ENCODE assay signal across 9 cellular contexts in genomic region chr19:8831832-8832131, GRCh38. TPM values are rescaled to one million over a fixed set of nuclear protein-coding genes. Genes with fewer than 3 reads are reported as not detected.
A peak's percentile ranks its signal among the peaks of the same experiment; 100 is the strongest.
DNase-seq lines count a peak whose midpoint lies in the region; ATAC-seq lines count a peak whose summit lies in the region.
"Had no signal": no experiment of that assay in that cellular context is flagged by ENCODE, and none has a peak within 500 bp of the region (broad histone marks: within the 10 kb centered on the region; RNA-seq: fewer than 3 reads in every experiment).

No MANE protein-coding gene starts in this region.

- peaks cover 1% of the 10 kb centered on the region for H3K9me3 ChIP-seq in iPS-18a (ENCODE audit: control insufficient read depth, low read depth, low read length)
- no peaks in the 10 kb centered on the region for H3K9me3 ChIP-seq in subcutaneous abdominal adipose tissue (ENCODE audit: control insufficient read depth in 5 of 5, low read length in 5 of 5)

- H3K36me3 ChIP-seq in iPS-18a (ENCODE audit: control insufficient read depth, low read depth, low read length) (no peaks in the 10 kb centered on the region), subcutaneous abdominal adipose tissue (ENCODE audit: control insufficient read depth in 5 of 5, insufficient read depth in 5 of 5, low read length in 5 of 5) (peaks cover 5 to 27% (median 9%) of the 10 kb centered on the region in 5 donors)

- intact Hi-C loops in activated T-helper 1 cell treated with anti-CD3 and anti-CD28 coated beads, Interleukin-12 subunit alpha, Interleukin-12 subunit beta, Interleukin-2, Interleukin-4 antibody, amounts not matched to agents 30 ng/mL and 10 ng/mL and 1 ng/mL, durations not matched to agents 14 hours and 24 hours and 36 hours (cut with micrococcal nuclease) = loop anchor here (1.0 to 5.0 kb wide), 9 partner anchors 129 to 960 kb away; partner anchors contain the start of genes MARCHF2, RAB11B, ZNF317 and ZNF699

- CTCF ChIA-PET in activated CD4-positive, alpha-beta T cell treated with anti-CD3 and anti-CD28 coated beads, Interleukin-2, amount 10 ng/mL, durations not matched to agents 7 days and 5 days (lab: Charles Lee) = interaction anchor here (0.5 to 1.2 kb wide), 3 partner anchors 9 to 538 kb away, joined by 3 to 7 read pairs (median 5); no protein-coding TSS in a partner anchor

- H3K4me1 Mint-ChIP-seq in activated CD4-positive, alpha-beta T cell treated with anti-CD3 and anti-CD28 coated beads, Interleukin-2, amount 10 ng/mL, durations not matched to agents 7 days and 5 days = peaks cover 30% of the 10 kb centered on the region
- peaks cover 20% of the 10 kb centered on the region for H3K4me1 Mint-ChIP-seq in activated T-helper 1 cell treated with anti-CD3 and anti-CD28 coated beads, Interleukin-12 subunit alpha, Interleukin-12 subunit beta, Interleukin-2, Interleukin-4 antibody, amounts not matched to agents 30 ng/mL and 10 ng/mL and 1 ng/mL, durations not matched to agents 14 hours and 24 hours and 36 hours (ENCODE audit: low read depth)

- H3K4me3 ChIP-seq in iPS-18a (ENCODE audit: low read length) (peak overlapping the region; percentile 78), subcutaneous abdominal adipose tissue (ENCODE audit: low read depth in 1 of 5, low read length in 5 of 5) (peak overlapping the region; percentile 83 to 93 (median 87))

- H3K4me1 ChIP-seq in iPS-18a (ENCODE audit: control insufficient read depth, low read depth, low read length) (no peaks in the 10 kb centered on the region), subcutaneous abdominal adipose tissue (ENCODE audit: control insufficient read depth in 5 of 5, insufficient read depth in 5 of 5, low read length in 5 of 5) (peaks cover 3 to 14% (median 12%) of the 10 kb centered on the region in 5 donors)

- H3K27me3 ChIP-seq in iPS-18a (ENCODE audit: control insufficient read depth, insufficient read depth, low read length) = no peaks in the 10 kb centered on the region
- no peaks in the 10 kb centered on the region for H3K27me3 ChIP-seq in subcutaneous abdominal adipose tissue (ENCODE audit: control insufficient read depth in 5 of 5, insufficient read depth in 4 of 5, low read length in 5 of 5)

- peak overlapping the region; percentile 68 for H3K9ac ChIP-seq in iPS-18a (ENCODE audit: low read length)
- peak overlapping the region; percentile 81 to 95 (median 92) for H3K9ac ChIP-seq in subcutaneous abdominal adipose tissue (ENCODE audit: low read length in 5 of 5)

- H3K4me3 Mint-ChIP-seq in activated CD4-positive, alpha-beta T cell treated with anti-CD3 and anti-CD28 coated beads, Interleukin-2, amount 10 ng/mL, durations not matched to agents 7 days and 5 days = peak overlapping the region; percentile 85
- H3K4me3 Mint-ChIP-seq in activated T-helper 1 cell treated with anti-CD3 and anti-CD28 coated beads, Interleukin-12 subunit alpha, Interleukin-12 subunit beta, Interleukin-2, Interleukin-4 antibody, amounts not matched to agents 30 ng/mL and 10 ng/mL and 1 ng/mL, durations not matched to agents 14 hours and 24 hours and 36 hours = peak overlapping the region; percentile 84

- H3K27me3 Mint-ChIP-seq in activated CD4-positive, alpha-beta T cell treated with anti-CD3 and anti-CD28 coated beads, Interleukin-2, amount 10 ng/mL, durations not matched to agents 7 days and 5 days = peaks cover 10% of the 10 kb centered on the region
- H3K27me3 Mint-ChIP-seq in activated T-helper 1 cell treated with anti-CD3 and anti-CD28 coated beads, Interleukin-12 subunit alpha, Interleukin-12 subunit beta, Interleukin-2, Interleukin-4 antibody, amounts not matched to agents 30 ng/mL and 10 ng/mL and 1 ng/mL, durations not matched to agents 14 hours and 24 hours and 36 hours (ENCODE audit: insufficient read depth) = no peaks in the 10 kb centered on the region

- peak; percentile 20 for ATAC-seq in HG03095 (IDR thresholded peaks at IDR 0.05; ENCODE audit: unreplicated experiment)

- peaks cover 9% of the 10 kb centered on the region for H3K9me3 Mint-ChIP-seq in activated CD4-positive, alpha-beta T cell treated with anti-CD3 and anti-CD28 coated beads, Interleukin-2, amount 10 ng/mL, durations not matched to agents 7 days and 5 days
- H3K9me3 Mint-ChIP-seq in activated T-helper 1 cell treated with anti-CD3 and anti-CD28 coated beads, Interleukin-12 subunit alpha, Interleukin-12 subunit beta, Interleukin-2, Interleukin-4 antibody, amounts not matched to agents 30 ng/mL and 10 ng/mL and 1 ng/mL, durations not matched to agents 14 hours and 24 hours and 36 hours = peaks cover 5% of the 10 kb centered on the region

- no peak overlapping the region for H3K27ac ChIP-seq in iPS-18a (ENCODE audit: low read length)
- peak overlapping the region; percentile 81 for H3K27ac ChIP-seq in subcutaneous abdominal adipose tissue (ENCODE audit: low read depth, low read length)

- peak overlapping the region; percentile 96 for H3K27ac Mint-ChIP-seq in activated CD4-positive, alpha-beta T cell treated with anti-CD3 and anti-CD28 coated beads, Interleukin-2, amount 10 ng/mL, durations not matched to agents 7 days and 5 days
- peak overlapping the region; percentile 83 for H3K27ac Mint-ChIP-seq in activated T-helper 1 cell treated with anti-CD3 and anti-CD28 coated beads, Interleukin-12 subunit alpha, Interleukin-12 subunit beta, Interleukin-2, Interleukin-4 antibody, amounts not matched to agents 30 ng/mL and 10 ng/mL and 1 ng/mL, durations not matched to agents 14 hours and 24 hours and 36 hours

- POLR2A ChIA-PET in activated CD4-positive, alpha-beta T cell treated with anti-CD3 and anti-CD28 coated beads, Interleukin-2, amount 10 ng/mL, durations not matched to agents 7 days and 5 days (lab: Charles Lee) = no interaction called here

- no peak for DNase-seq in activated CD4-positive, alpha-beta T cell treated with anti-CD3 and anti-CD28 coated beads, Interleukin-2, amount 10 ng/mL, durations not matched to agents 7 days and 5 days
- DNase-seq in activated CD4-positive, alpha-beta T cell treated with anti-CD3 and anti-CD28 coated beads, Interleukin-2, amount 50 U/mL, for 4 hours = no peak
- DNase-seq in activated T-helper 1 cell treated with anti-CD3 and anti-CD28 coated beads, Interleukin-12 subunit alpha, Interleukin-12 subunit beta, Interleukin-2, Interleukin-4 antibody, amounts not matched to agents 30 ng/mL and 10 ng/mL and 1 ng/mL, durations not matched to agents 14 hours and 24 hours and 36 hours (ENCODE audit: low spot score) = no peak
- DNase-seq in stimulated activated CD4-positive, alpha-beta T cell treated with anti-CD3 and anti-CD28 coated beads, Interleukin-2, amount 100 ng/mL, for 48 hours = no peak
- DNase-seq in glomerular visceral epithelial cell (ENCODE audit: extremely low spot score) = no peak

- H3K36me3 Mint-ChIP-seq in activated CD4-positive, alpha-beta T cell treated with anti-CD3 and anti-CD28 coated beads, Interleukin-2, amount 10 ng/mL, durations not matched to agents 7 days and 5 days (ENCODE audit: low read depth) = peaks cover 17% of the 10 kb centered on the region
- H3K36me3 Mint-ChIP-seq in activated T-helper 1 cell treated with anti-CD3 and anti-CD28 coated beads, Interleukin-12 subunit alpha, Interleukin-12 subunit beta, Interleukin-2, Interleukin-4 antibody, amounts not matched to agents 30 ng/mL and 10 ng/mL and 1 ng/mL, durations not matched to agents 14 hours and 24 hours and 36 hours (ENCODE audit: low read depth) = peaks cover 11% of the 10 kb centered on the region

RNA-seq across cellular contexts. Expression of gene ZNF558, which starts 0.3 kb away (rescaled TPM):
- 10 to 100 TPM; 19.5 to 21.2 TPM for total RNA-seq in activated CD4-positive, alpha-beta T cell treated with anti-CD3 and anti-CD28 coated beads, Interleukin-2, amount 10 ng/mL, durations not matched to agents 7 days and 5 days
- total RNA-seq in activated T-helper 1 cell treated with anti-CD3 and anti-CD28 coated beads, Interleukin-12 subunit alpha, Interleukin-12 subunit beta, Interleukin-2, Interleukin-4 antibody, amounts not matched to agents 30 ng/mL and 10 ng/mL and 1 ng/mL, durations not matched to agents 14 hours and 24 hours and 36 hours = 18.7 and 23.2 TPM in 2 replicates

RNA-seq across cellular contexts. Expression of gene MBD3L1, which starts 0.4 kb away (rescaled TPM):
- total RNA-seq in activated CD4-positive, alpha-beta T cell treated with anti-CD3 and anti-CD28 coated beads, Interleukin-2, amount 10 ng/mL, durations not matched to agents 7 days and 5 days = not detected
- not detected in 2 replicates for total RNA-seq in activated T-helper 1 cell treated with anti-CD3 and anti-CD28 coated beads, Interleukin-12 subunit alpha, Interleukin-12 subunit beta, Interleukin-2, Interleukin-4 antibody, amounts not matched to agents 30 ng/mL and 10 ng/mL and 1 ng/mL, durations not matched to agents 14 hours and 24 hours and 36 hours
- total RNA-seq: glomerular endothelial cell had no signal
